Comparison of ENCODE assay signal across 8 cellular contexts in the genomic region with DNA sequence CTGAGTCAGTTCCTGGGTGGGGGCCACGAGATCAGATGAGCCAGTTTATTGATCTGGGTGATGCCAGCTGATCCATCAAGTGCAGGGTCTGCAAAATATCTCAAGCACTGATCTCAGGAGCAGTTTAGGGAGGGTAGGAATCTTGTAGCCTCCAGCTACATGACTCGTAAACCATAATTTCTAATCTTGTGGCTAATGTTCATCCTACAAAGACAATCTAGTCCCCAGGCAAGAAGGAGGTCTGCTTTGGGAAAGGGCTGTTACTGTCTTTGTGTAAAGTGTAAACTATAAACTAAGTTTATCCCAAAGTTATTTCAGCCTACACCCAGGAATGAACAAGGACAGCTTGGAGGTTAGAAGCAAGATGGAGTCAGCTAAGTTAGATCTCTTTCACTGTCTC.
DNase-seq lines count a peak whose midpoint lies in the region; FAIRE-seq and TF ChIP-seq lines count a peak whose summit lies in the region.
"Not testable (repeated sequence)": the region's sequence is repeated elsewhere in the genome, so short reads cannot be mapped to it uniquely, and the experiment has no call there.

No MANE protein-coding gene starts in this region.

- not testable (repeated sequence) for H2BK20ac ChIP-seq in H1 (ENCODE audit: low read length)

- not testable (repeated sequence) for TF ChIP-seq RAD21 in H1 (IDR thresholded peaks at IDR 0.05 in 1 of 2, conservative IDR thresholded peaks at IDR 0.05 in 1 of 2; ENCODE audit: low read depth in 2 of 2, low read length in 2 of 2)

- not testable (repeated sequence) for FAIRE-seq in H1 (lab: Jason Lieb, UNC)

- not testable (repeated sequence) for H4K20me1 ChIP-seq in H1 (replicated peaks in 1 of 2; ENCODE audit: control insufficient read depth in 1 of 2, insufficient read depth in 2 of 2, low read length in 2 of 2)

- 89% methylated on average over 2 of the region's 2 CpGs; no CpG with 5 or more reads in 1 of the 2 experiments for WGBS in H1 (ENCODE audit: extremely low coverage in 1 of 2, insufficient coverage in 1 of 2, insufficient read length in 1 of 2, insufficient replicate concordance in 2 of 2, low coverage in 1 of 2, low lambda C conversion rate in 2 of 2, missing lambda C conversion rate in 1 of 2), 2 experiments
- WGBS in mesendoderm (ENCODE audit: extremely low coverage, insufficient coverage, low lambda C conversion rate) = no CpG with 5 or more reads among the region's 2 CpGs

- not testable (repeated sequence) for H3K27ac ChIP-seq in H1 (ENCODE audit: low read depth, low read length); mesendoderm (ENCODE audit: low read depth, low read length)

- not testable (repeated sequence) for H3K79me2 ChIP-seq in H1 (ENCODE audit: control insufficient read depth in 1 of 2, insufficient read depth in 2 of 2, low read length in 2 of 2); mesendoderm (ENCODE audit: control insufficient read depth, insufficient read depth, low read length)

- not testable (repeated sequence) for H3K79me1 ChIP-seq in H1 (ENCODE audit: low read depth, low read length); mesendoderm (ENCODE audit: low read length)

- CTCF ChIA-PET in H1 (lab: Charles Lee; ENCODE audit: partially characterized antibody) = interaction anchor here (1.0 kb wide), 1 partner anchor 10 kb away, joined by 3 read pairs; no protein-coding TSS in a partner anchor

- H3K4me3 ChIP-seq in H1 (ENCODE audit: extremely low read depth in 1 of 4, insufficient read depth in 2 of 4, low read depth in 3 of 4, low read length in 4 of 4); mesendoderm (ENCODE audit: low read length): not testable (repeated sequence)

- H2BK12ac ChIP-seq in H1 (ENCODE audit: low read depth, low read length) = not testable (repeated sequence)

- not testable (repeated sequence) for H3K14ac ChIP-seq in H1 (ENCODE audit: insufficient read length)

- H2AK5ac ChIP-seq in H1 (ENCODE audit: low read depth, low read length); mesendoderm (ENCODE audit: low read length): not testable (repeated sequence)

- not testable (repeated sequence) for TF ChIP-seq CTCF in H1 (IDR thresholded peaks at IDR 0.05; ENCODE audit: control extremely low read depth in 1 of 3, insufficient read depth in 1 of 3, low read depth in 1 of 3, low read length in 3 of 3)

- POLR2A ChIA-PET in H1 (lab: Charles Lee; ENCODE audit: partially characterized antibody) = not testable (repeated sequence)

- not testable (repeated sequence) for H3K4ac ChIP-seq in H1 (replicated peaks; ENCODE audit: insufficient read length, low read depth, low read length); mesendoderm (ENCODE audit: low read depth, low read length)

- not testable (repeated sequence) for TF ChIP-seq EP300 in H1 (IDR thresholded peaks at IDR 0.05; ENCODE audit: borderline replicate concordance in 1 of 2, low read depth in 2 of 2, low read length in 2 of 2)

- peak overlapping the region; percentile 20; the same call in 1 of the 2 replicates for H2AFZ ChIP-seq in H1 (ENCODE audit: low read length)

- H3K4me2 ChIP-seq in H1 (ENCODE audit: insufficient read depth in 1 of 2, low read depth in 2 of 2, low read length in 2 of 2); mesendoderm (ENCODE audit: low read length): not testable (repeated sequence)

- not testable (repeated sequence) for TF ChIP-seq POLR2A in H1 (IDR thresholded peaks at IDR 0.05; ENCODE audit: control extremely low read depth in 1 of 2, low read depth in 2 of 2, low read length in 2 of 2)

- H4K5ac ChIP-seq in H1 (ENCODE audit: insufficient read length, low read depth, low read length); mesendoderm (ENCODE audit: low read length): not testable (repeated sequence)

- not testable (repeated sequence) for H3K18ac ChIP-seq in H1 (ENCODE audit: extremely low read depth, low read length); mesendoderm (ENCODE audit: low read length)

- not testable (repeated sequence) for H3K56ac ChIP-seq in H1 (replicated peaks; ENCODE audit: insufficient read length, low read depth, low read length); mesendoderm (ENCODE audit: low read length)

- not testable (repeated sequence) for H2BK5ac ChIP-seq in H1 (ENCODE audit: low read depth, low read length); mesendoderm (ENCODE audit: low read length)

- H2BK15ac ChIP-seq in H1 (ENCODE audit: low read length); mesendoderm (replicated peaks; ENCODE audit: low read depth): not testable (repeated sequence)

- H3K27me3 ChIP-seq in H1 (replicated peaks in 1 of 4; ENCODE audit: control insufficient read depth in 3 of 4, extremely low read depth in 1 of 4, insufficient read depth in 3 of 4, low read length in 3 of 4); mesendoderm (ENCODE audit: insufficient read depth, low read length, poor library complexity): not testable (repeated sequence)

- not testable (repeated sequence) for H4K8ac ChIP-seq in H1 (ENCODE audit: extremely low read depth, insufficient read depth, low read length); mesendoderm (ENCODE audit: low read depth, low read length)

- not testable (repeated sequence) for H3K23me2 ChIP-seq in H1 (ENCODE audit: low read depth, low read length)

- H4K91ac ChIP-seq in H1 (replicated peaks; ENCODE audit: insufficient read length, low read length) = not testable (repeated sequence)

- H3K23ac ChIP-seq in H1 (ENCODE audit: insufficient read length); mesendoderm (ENCODE audit: low read length): not testable (repeated sequence)

- H3K9ac ChIP-seq in H1 (replicated peaks in 1 of 4; ENCODE audit: extremely low read depth in 1 of 4, low read depth in 3 of 4, low read length in 3 of 4); mesendoderm (ENCODE audit: low read length): not testable (repeated sequence)

- DNase-seq in EL (peak; percentile 20), ELR (ENCODE audit: low read depth) (peak; percentile 6), HT1080 (ENCODE audit: low read depth) (peak; percentile 28), NCI-H226 (peak; percentile 37), RPMI7951 (ENCODE audit: low read depth) (peak; percentile 8), foreskin melanocyte (peak; percentile 29), mesendoderm (peak; percentile 2)
- not testable (repeated sequence) for DNase-seq in H1 (ENCODE audit: low read depth in 1 of 2, low spot score in 2 of 2)

- not testable (repeated sequence) for H2BK120ac ChIP-seq in H1 (replicated peaks; ENCODE audit: low read depth, low read length); mesendoderm (ENCODE audit: low read depth, low read length)

- H3K9me3 ChIP-seq in H1 (ENCODE audit: insufficient read depth in 2 of 2, low read depth in 1 of 2, low read length in 1 of 2) = not testable (repeated sequence)

- not testable (repeated sequence) for H3K36me3 ChIP-seq in H1 (ENCODE audit: control insufficient read depth in 2 of 4, insufficient read depth in 4 of 4, low read length in 3 of 4); mesendoderm (ENCODE audit: control insufficient read depth, insufficient read depth, low read length)

- H3K4me1 ChIP-seq in H1 (replicated peaks in 1 of 4; ENCODE audit: control insufficient read depth in 3 of 4, insufficient read depth in 4 of 4, low read length in 3 of 4); mesendoderm (ENCODE audit: control insufficient read depth, low read depth, low read length): not testable (repeated sequence)
